In the genomic region with DNA sequence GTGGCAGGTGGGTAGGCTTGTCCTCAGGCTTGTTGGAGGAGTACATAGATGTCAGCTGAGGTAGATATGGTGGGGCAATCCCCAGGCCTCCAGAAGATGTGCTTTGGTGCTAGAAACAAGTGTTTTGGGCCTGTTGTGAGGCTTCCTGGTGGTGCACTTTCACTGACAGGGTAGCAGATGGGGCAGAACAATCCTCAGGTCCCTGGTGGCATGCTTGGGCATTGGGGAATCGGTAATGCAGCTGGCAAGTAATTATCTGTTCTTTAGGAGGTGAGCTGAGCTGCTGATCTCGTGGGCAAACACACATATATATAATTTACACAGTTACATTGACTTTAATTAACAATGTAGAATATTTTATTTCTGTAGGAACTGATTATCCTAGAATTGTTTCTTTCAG, we compare ENCODE assay signal across 11 cellular contexts.
DNase-seq lines count a peak whose midpoint lies in the region; ATAC-seq and TF ChIP-seq lines count a peak whose summit lies in the region.
"Had no signal": no experiment of that assay in that cellular context is flagged by ENCODE, and none has a peak within 500 bp of the region (broad histone marks: within the 10 kb centered on the region; RNA-seq: fewer than 3 reads in every experiment).

No MANE protein-coding gene starts in this region.

- peaks cover 5% of the 10 kb centered on the region for H3K27me3 Mint-ChIP-seq in glutamatergic neuron (ENCODE audit: unreplicated experiment)
- H3K27me3 Mint-ChIP-seq: CD4-positive, alpha-beta memory T cell had no signal

- H3K27ac Mint-ChIP-seq in glutamatergic neuron (ENCODE audit: unreplicated experiment), result peak overlapping the region; percentile 88
- H3K27ac Mint-ChIP-seq: CD14-positive monocyte; CD4-positive, alpha-beta memory T cell had no signal

- no peak for ATAC-seq in GM19023 (IDR thresholded peaks at IDR 0.05; ENCODE audit: unreplicated experiment)

- peaks cover 10% of the 10 kb centered on the region for H3K36me3 Mint-ChIP-seq in glutamatergic neuron (ENCODE audit: unreplicated experiment)
- H3K36me3 Mint-ChIP-seq: CD14-positive monocyte; CD4-positive, alpha-beta memory T cell had no signal

- DNase-seq in D341Med (ENCODE audit: low spot score) (peak; percentile 78), NCI-H1694 (lab: John Stamatoyannopoulos, UW) (peak; percentile 55), NCI-H524 (lab: John Stamatoyannopoulos, UW) (peak; percentile 89 to 94), glutamatergic neuron (peak; percentile 66), NCI-H2227 (lab: John Stamatoyannopoulos, UW; ENCODE audit: unreplicated experiment) (no peak), activated gamma-delta T cell (lab: John Stamatoyannopoulos, UW) (no peak)
- DNase-seq: 8988T; CD4-positive, alpha-beta memory T cell; GDM1 had no signal

- H3K9me3 Mint-ChIP-seq in glutamatergic neuron (ENCODE audit: unreplicated experiment), result peaks cover 13% of the 10 kb centered on the region

- TF ChIP-seq CTCF in glutamatergic neuron (IDR thresholded peaks at IDR 0.05; ENCODE audit: partially characterized antibody, unreplicated experiment), result no peak

- peaks cover 6% of the 10 kb centered on the region for H3K4me1 Mint-ChIP-seq in glutamatergic neuron (ENCODE audit: low read depth, unreplicated experiment)
- H3K4me1 Mint-ChIP-seq: CD14-positive monocyte; CD4-positive, alpha-beta memory T cell had no signal

- no peak overlapping the region for H3K4me3 Mint-ChIP-seq in glutamatergic neuron (ENCODE audit: unreplicated experiment)
- H3K4me3 Mint-ChIP-seq: CD14-positive monocyte; CD4-positive, alpha-beta memory T cell had no signal

Comparison
In these comparisons a context has a peak if more than half of its experiments do, and no peak if none do; other contexts are left out.
1. DNase-seq: peak in D341Med (single experiment), NCI-H1694 (single experiment), NCI-H524 (2 of 2) and glutamatergic neuron (single experiment); none in NCI-H2227 (single experiment) and activated gamma-delta T cell (single experiment).